25 cellular contexts compared by ENCODE assay signal in the genomic region with DNA sequence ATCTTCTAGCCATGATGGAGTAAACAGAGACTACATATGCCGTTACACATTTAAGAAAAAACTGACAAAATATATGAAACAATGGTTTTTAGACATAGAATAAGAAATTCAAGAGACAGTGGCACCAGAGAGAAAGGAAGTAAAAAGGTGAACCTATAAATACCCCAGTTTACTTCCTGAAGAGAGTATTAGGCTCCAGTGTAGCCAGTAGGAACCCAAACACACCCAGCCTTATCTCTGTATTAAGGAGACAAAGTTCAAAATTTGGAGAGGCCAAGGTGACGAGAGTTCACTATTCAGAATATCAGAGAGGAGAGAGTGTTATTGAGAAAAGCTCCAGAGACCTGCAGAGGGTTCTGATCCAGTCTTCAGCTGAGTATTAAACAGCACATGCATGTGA.
"Had no signal": no experiment of that assay in that cellular context is flagged by ENCODE, and none has a peak within 500 bp of the region (broad histone marks: within the 10 kb centered on the region; RNA-seq: fewer than 3 reads in every experiment).

No MANE protein-coding gene starts in this region.

- H3K27me3 Mint-ChIP-seq: activated B cell treated with CpG ODN at 0.5 μM for 24 hours; activated CD4-positive, alpha-beta T cell treated with anti-CD3 and anti-CD28 coated beads, Interleukin-2, amount 10 ng/mL, durations not matched to agents 24 days and 14 days; activated CD8-positive, alpha-beta memory T cell treated with anti-CD3 and anti-CD28 coated beads, Interleukin-2, amount 10 ng/mL, durations not matched to agents 7 days and 5 days had no signal

- H3K27ac Mint-ChIP-seq: activated B cell treated with CpG ODN at 0.5 μM for 24 hours; activated CD4-positive, alpha-beta T cell treated with anti-CD3 and anti-CD28 coated beads, Interleukin-2, amount 10 ng/mL, durations not matched to agents 24 days and 14 days; activated CD8-positive, alpha-beta memory T cell treated with anti-CD3 and anti-CD28 coated beads, Interleukin-2, amount 10 ng/mL, durations not matched to agents 7 days and 5 days; activated T-helper 2 cell treated with anti-CD3 and anti-CD28 coated beads, Interferon-gamma antibody, Interleukin-2, Interleukin-4, amounts not matched to agents 10 μg/mL and 5 μg/mL and 100 μg/mL, durations not matched to agents 14 hours and 24 hours and 36 hours; T-helper 1 cell treated with Interleukin-12 subunit alpha and Interleukin-12 subunit beta and Interleukin-4 antibody, amounts not matched to agents 30 μg/mL and 1 μg/mL, for 36 hours had no signal

- H3K4me3 Mint-ChIP-seq: activated B cell treated with CpG ODN at 0.5 μM for 24 hours; activated CD4-positive, alpha-beta T cell treated with anti-CD3 and anti-CD28 coated beads, Interleukin-2, amount 10 ng/mL, durations not matched to agents 24 days and 14 days; activated CD8-positive, alpha-beta memory T cell treated with anti-CD3 and anti-CD28 coated beads, Interleukin-2, amount 10 ng/mL, durations not matched to agents 7 days and 5 days; activated T-cell treated with anti-CD3 and anti-CD28 coated beads, Interleukin-2, amount 50 U/mL, for 4 hours; T-helper 1 cell treated with Interleukin-12 subunit alpha and Interleukin-12 subunit beta and Interleukin-4 antibody, amounts not matched to agents 30 μg/mL and 1 μg/mL, for 36 hours had no signal

- H3K27me3 ChIP-seq: Peyer's patch, SJCRH30 had no signal

- H3K9me3 ChIP-seq: Peyer's patch, SJCRH30 had no signal

- H3K9me3 Mint-ChIP-seq: activated T-cell treated with anti-CD3 and anti-CD28 coated beads, Interleukin-2, amount 50 U/mL, for 4 hours had no signal

- H3K27ac ChIP-seq: Peyer's patch, RWPE1, SJCRH30 had no signal

- DNase-seq: activated B cell treated with CpG ODN at 0.5 μM for 24 hours; activated CD4-positive, alpha-beta T cell treated with anti-CD3 and anti-CD28 coated beads for 1 hour; activated CD4-positive, alpha-beta T cell treated with anti-CD3 and anti-CD28 coated beads, Interleukin-2, amount 10 ng/mL, durations not matched to agents 24 days and 14 days; activated CD4-positive, alpha-beta T cell treated with anti-CD3 and anti-CD28 coated beads, Interleukin-2, amount 50 U/mL, for 48 hours; activated CD8-positive, alpha-beta memory T cell treated with anti-CD3 and anti-CD28 coated beads, Interleukin-2, amount 10 ng/mL, durations not matched to agents 7 days and 5 days; activated gamma-delta T cell treated with Interleukin-2 at 50 U/mL for 16 hours; activated naive CD4-positive, alpha-beta T cell treated with anti-CD3 and anti-CD28 coated beads, Interleukin-2, amount 50 U/mL, for 16 hours; activated T-cell treated with anti-CD3 and anti-CD28 coated beads, Interleukin-2, amount 50 U/mL, for 4 hours; aorta; Kasumi-1; KBM-7; NCI-H1048; NCI-H146; NCI-H187 treated with DMSO at 0.1 percent for 48 hours; NCI-H2081 treated with DMSO at 0.1 percent for 48 hours; NCI-H446; NCI-H524; Peyer's patch; Right ventricle myocardium superior; SJCRH30; T-helper 9 cell had no signal

- FAIRE-seq: bronchial epithelial cell had no signal

- H3K4me1 Mint-ChIP-seq: activated CD8-positive, alpha-beta memory T cell treated with anti-CD3 and anti-CD28 coated beads, Interleukin-2, amount 10 ng/mL, durations not matched to agents 7 days and 5 days had no signal

- ATAC-seq: activated CD8-positive, alpha-beta memory T cell treated with anti-CD3 and anti-CD28 coated beads, Interleukin-2, amount 10 ng/mL, durations not matched to agents 7 days and 5 days; activated T-cell treated with anti-CD3 and anti-CD28 coated beads, Interleukin-2, amount 50 U/mL, for 4 hours had no signal

- H3K4me3 ChIP-seq: Peyer's patch, SJCRH30 had no signal

- H3K4me1 ChIP-seq: Peyer's patch, SJCRH30 had no signal
